In the genomic region with DNA sequence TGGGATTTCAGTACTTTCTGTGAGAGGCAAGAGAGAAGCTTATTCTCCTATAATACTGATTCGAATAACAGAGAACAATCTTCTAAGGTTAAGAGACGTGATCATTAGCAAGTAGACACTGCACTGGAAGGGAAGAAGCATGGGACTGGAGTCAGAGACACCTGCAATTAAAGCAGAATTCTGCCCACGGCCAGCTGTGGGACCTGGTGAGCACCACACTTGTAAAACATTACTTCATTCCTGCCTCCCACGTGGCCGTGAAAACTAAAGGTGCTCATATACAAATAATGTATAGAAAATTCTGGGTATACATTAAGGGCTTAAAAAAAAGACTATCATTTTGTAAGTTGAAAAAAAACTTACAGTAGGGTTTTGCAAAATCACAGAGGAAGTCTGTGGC, we compare ENCODE assay signal across 1 cellular context.
TF ChIP-seq lines count a peak whose summit lies in the region.

No MANE protein-coding gene starts in this region.

TF ChIP-seq in SK-N-SH treated with all-trans-retinoic acid at 6 μM for 48 hours, 23 proteins besides CTCF, POLR2A, EP300 and RAD21 (continued from another document):
- TF ChIP-seq, protein P1, sequence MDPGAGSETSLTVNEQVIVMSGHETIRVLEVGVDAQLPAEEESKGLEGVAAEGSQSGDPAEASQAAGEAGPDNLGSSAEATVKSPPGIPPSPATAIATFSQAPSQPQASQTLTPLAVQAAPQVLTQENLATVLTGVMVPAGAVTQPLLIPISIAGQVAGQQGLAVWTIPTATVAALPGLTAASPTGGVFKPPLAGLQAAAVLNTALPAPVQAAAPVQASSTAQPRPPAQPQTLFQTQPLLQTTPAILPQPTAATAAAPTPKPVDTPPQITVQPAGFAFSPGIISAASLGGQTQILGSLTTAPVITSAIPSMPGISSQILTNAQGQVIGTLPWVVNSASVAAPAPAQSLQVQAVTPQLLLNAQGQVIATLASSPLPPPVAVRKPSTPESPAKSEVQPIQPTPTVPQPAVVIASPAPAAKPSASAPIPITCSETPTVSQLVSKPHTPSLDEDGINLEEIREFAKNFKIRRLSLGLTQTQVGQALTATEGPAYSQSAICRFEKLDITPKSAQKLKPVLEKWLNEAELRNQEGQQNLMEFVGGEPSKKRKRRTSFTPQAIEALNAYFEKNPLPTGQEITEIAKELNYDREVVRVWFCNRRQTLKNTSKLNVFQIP (CRISPR knock-in tag; IDR thresholded peaks at IDR 0.05; ENCODE audit: borderline replicate concordance, low read depth): no peak
- no peak for TF ChIP-seq CSDC2 (CRISPR knock-in tag; IDR thresholded peaks at IDR 0.05)
- no peak for TF ChIP-seq ISL1 (CRISPR knock-in tag; IDR thresholded peaks at IDR 0.05)
- TF ChIP-seq ZFP30 (CRISPR knock-in tag; IDR thresholded peaks at IDR 0.05): no peak
- TF ChIP-seq ZNF565 (CRISPR knock-in tag; conservative IDR thresholded peaks at IDR 0.05; ENCODE audit: low read depth): no peak
- TF ChIP-seq, protein P2, sequence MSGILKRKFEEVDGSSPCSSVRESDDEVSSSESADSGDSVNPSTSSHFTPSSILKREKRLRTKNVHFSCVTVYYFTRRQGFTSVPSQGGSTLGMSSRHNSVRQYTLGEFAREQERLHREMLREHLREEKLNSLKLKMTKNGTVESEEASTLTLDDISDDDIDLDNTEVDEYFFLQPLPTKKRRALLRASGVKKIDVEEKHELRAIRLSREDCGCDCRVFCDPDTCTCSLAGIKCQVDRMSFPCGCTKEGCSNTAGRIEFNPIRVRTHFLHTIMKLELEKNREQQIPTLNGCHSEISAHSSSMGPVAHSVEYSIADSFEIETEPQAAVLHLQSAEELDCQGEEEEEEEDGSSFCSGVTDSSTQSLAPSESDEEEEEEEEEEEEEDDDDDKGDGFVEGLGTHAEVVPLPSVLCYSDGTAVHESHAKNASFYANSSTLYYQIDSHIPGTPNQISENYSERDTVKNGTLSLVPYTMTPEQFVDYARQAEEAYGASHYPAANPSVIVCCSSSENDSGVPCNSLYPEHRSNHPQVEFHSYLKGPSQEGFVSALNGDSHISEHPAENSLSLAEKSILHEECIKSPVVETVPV (CRISPR knock-in tag; IDR thresholded peaks at IDR 0.05): no peak
- TF ChIP-seq ZNF8 (CRISPR knock-in tag; IDR thresholded peaks at IDR 0.05): no peak
- no peak for TF ChIP-seq RARB (CRISPR knock-in tag; IDR thresholded peaks at IDR 0.05)
- TF ChIP-seq, protein P3, sequence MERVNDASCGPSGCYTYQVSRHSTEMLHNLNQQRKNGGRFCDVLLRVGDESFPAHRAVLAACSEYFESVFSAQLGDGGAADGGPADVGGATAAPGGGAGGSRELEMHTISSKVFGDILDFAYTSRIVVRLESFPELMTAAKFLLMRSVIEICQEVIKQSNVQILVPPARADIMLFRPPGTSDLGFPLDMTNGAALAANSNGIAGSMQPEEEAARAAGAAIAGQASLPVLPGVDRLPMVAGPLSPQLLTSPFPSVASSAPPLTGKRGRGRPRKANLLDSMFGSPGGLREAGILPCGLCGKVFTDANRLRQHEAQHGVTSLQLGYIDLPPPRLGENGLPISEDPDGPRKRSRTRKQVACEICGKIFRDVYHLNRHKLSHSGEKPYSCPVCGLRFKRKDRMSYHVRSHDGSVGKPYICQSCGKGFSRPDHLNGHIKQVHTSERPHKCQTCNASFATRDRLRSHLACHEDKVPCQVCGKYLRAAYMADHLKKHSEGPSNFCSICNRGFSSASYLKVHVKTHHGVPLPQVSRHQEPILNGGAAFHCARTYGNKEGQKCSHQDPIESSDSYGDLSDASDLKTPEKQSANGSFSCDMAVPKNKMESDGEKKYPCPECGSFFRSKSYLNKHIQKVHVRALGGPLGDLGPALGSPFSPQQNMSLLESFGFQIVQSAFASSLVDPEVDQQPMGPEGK (CRISPR knock-in tag; IDR thresholded peaks at IDR 0.05; ENCODE audit: borderline replicate concordance): no peak
- TF ChIP-seq ZNF70 (CRISPR knock-in tag; IDR thresholded peaks at IDR 0.05): no peak
- TF ChIP-seq TOX (CRISPR knock-in tag; IDR thresholded peaks at IDR 0.05; ENCODE audit: borderline replicate concordance): no peak
- TF ChIP-seq ESRRG (CRISPR knock-in tag; IDR thresholded peaks at IDR 0.05): no peak
TF ChIP-seq in SK-N-SH treated with all-trans-retinoic acid at 6 μM for 48 hours: peak in this region for 0.
